In genomic region chr10:45403151-45403550, GRCh38 we compare ENCODE assay signal across 19 cellular contexts.
"Had no signal": no experiment of that assay in that cellular context is flagged by ENCODE, and none has a peak within 500 bp of the region (broad histone marks: within the 10 kb centered on the region; RNA-seq: fewer than 3 reads in every experiment).

No MANE protein-coding gene starts in this region.

- H3K36me3 ChIP-seq: ascending aorta, cardiac muscle cell, esophagus muscularis mucosa, right atrium auricular region, tibial nerve had no signal

- H3K9me3 ChIP-seq: ascending aorta, esophagus muscularis mucosa, right atrium auricular region, tibial nerve had no signal

- H3K4me1 ChIP-seq: ascending aorta, esophagus muscularis mucosa, right atrium auricular region, tibial nerve had no signal

- DNase-seq: activated CD4-positive, alpha-beta T cell treated with anti-CD3 and anti-CD28 coated beads, Interleukin-2, amount 50 U/mL, for 1 hour; activated CD8-positive, alpha-beta memory T cell treated with anti-CD3 and anti-CD28 coated beads for 24 hours; activated naive CD4-positive, alpha-beta T cell treated with Interleukin-2 at 50 U/mL for 16 hours; foreskin melanocyte; kidney glomerular epithelial cell; left ventricle myocardium superior; mesendoderm; natural killer cell; nucleus accumbens; stimulated activated CD4-positive, alpha-beta T cell treated with anti-CD3 and anti-CD28 coated beads, Interleukin-4, amount 100 ng/mL, for 24 hours; stimulated activated naive CD4-positive, alpha-beta T cell treated with Interleukin-2 at 50 U/mL for 16 hours; substantia nigra; SW 1271 had no signal

- ATAC-seq: left ventricle myocardium superior had no signal

- H3K4me3 ChIP-seq: ascending aorta, cardiac muscle cell, esophagus muscularis mucosa, right atrium auricular region, tibial nerve had no signal

- FAIRE-seq: colon had no signal

- H3K27ac ChIP-seq: ascending aorta, cardiac muscle cell, esophagus muscularis mucosa, right atrium auricular region, tibial nerve had no signal

- H3K27me3 ChIP-seq: ascending aorta, cardiac muscle cell, right atrium auricular region, tibial nerve had no signal
